1 cellular context compared by ENCODE assay signal in the genomic region with DNA sequence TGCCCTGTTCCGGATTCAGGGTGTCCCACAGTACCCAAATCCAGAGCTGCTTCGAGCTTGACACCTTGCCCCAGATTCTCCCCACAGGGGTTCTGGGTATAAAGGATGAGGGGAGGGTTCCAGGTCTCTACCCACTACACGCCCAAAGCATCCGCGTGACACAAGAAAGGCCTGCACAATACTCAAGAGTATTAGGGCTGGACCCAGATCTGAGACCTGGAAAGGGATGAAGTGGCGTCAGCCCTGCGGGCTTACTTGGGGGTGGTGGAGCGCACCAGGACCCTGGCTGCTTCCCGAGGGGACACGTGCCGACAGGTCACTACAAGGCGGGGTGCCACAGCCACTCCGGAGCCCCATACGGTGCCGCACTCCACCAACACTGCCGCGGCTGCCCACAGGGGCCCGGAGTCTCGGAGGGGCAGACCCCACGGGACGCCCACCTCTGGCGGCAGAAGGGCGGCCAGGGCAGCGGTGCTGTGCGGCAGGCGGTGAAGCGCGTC.
TF ChIP-seq lines count a peak whose summit lies in the region.

No MANE protein-coding gene starts in this region.

TF ChIP-seq in GM12878, 131 proteins besides CTCF, POLR2A, EP300 and RAD21 (continues in another document):
- TF ChIP-seq PAX5 (IDR thresholded peaks at IDR 0.05; ENCODE audit: borderline replicate concordance, low read depth, low read length) (0 out of 2 replicates have a peak, but pooled peaks have one; percentile 50), MYC (IDR thresholded peaks at IDR 0.05; ENCODE audit: insufficient read depth, insufficient read length, insufficient replicate concordance, low read length, severe bottlenecking) (no peak), MYB (IDR thresholded peaks at IDR 0.05; ENCODE audit: borderline replicate concordance, low read depth, low read length) (no peak), NR2F1 (conservative IDR thresholded peaks at IDR 0.05) (peak; percentile 46; the same call in 1 of the 2 replicates), MEF2B (IDR thresholded peaks at IDR 0.05; ENCODE audit: partially characterized antibody, poor library complexity, severe bottlenecking) (peak; percentile 23), KLF5 (IDR thresholded peaks at IDR 0.05; ENCODE audit: partially characterized antibody) (no peak), WRNIP1 (IDR thresholded peaks at IDR 0.05; ENCODE audit: borderline replicate concordance, low read depth, low read length) (no peak), SIN3A (IDR thresholded peaks at IDR 0.05; ENCODE audit: low read depth, low read length) (no peak), NFIC (IDR thresholded peaks at IDR 0.05; ENCODE audit: low read depth, low read length) (no peak), MTA2 (IDR thresholded peaks at IDR 0.05; ENCODE audit: low read depth) (no peak), TCF7 (IDR thresholded peaks at IDR 0.05; ENCODE audit: borderline replicate concordance) (no peak), NR2C1 (IDR thresholded peaks at IDR 0.05) (no peak), NFXL1 (IDR thresholded peaks at IDR 0.05; ENCODE audit: borderline replicate concordance) (no peak), SPI1 (IDR thresholded peaks at IDR 0.05; ENCODE audit: borderline replicate concordance, insufficient read depth, low read depth, low read length) (no peak), IRF4 (IDR thresholded peaks at IDR 0.05; ENCODE audit: low read depth, low read length) (no peak), ZNF622 (IDR thresholded peaks at IDR 0.05) (no peak), STAT1 (conservative IDR thresholded peaks at IDR 0.05) (no peak), BHLHE40 (IDR thresholded peaks at IDR 0.05; ENCODE audit: borderline replicate concordance in 1 of 2, low read depth in 2 of 2, low read length in 1 of 2) (peak; percentile 16 to 80; a peak in 2 of 4 replicates), RAD51 (IDR thresholded peaks at IDR 0.05) (no peak), NR2C2 (IDR thresholded peaks at IDR 0.05; ENCODE audit: borderline replicate concordance, control insufficient read depth, insufficient read length, low read depth) (no peak), NFYA (IDR thresholded peaks at IDR 0.05; ENCODE audit: borderline replicate concordance, low read depth, low read length) (no peak), RUNX3 (IDR thresholded peaks at IDR 0.05; ENCODE audit: low read length) (no peak), GABPA (IDR thresholded peaks at IDR 0.05; ENCODE audit: low read depth) (no peak), POLR2AphosphoS2 (IDR thresholded peaks at IDR 0.05; ENCODE audit: low read depth, low read length) (no peak)
- TF ChIP-seq, protein P1, sequence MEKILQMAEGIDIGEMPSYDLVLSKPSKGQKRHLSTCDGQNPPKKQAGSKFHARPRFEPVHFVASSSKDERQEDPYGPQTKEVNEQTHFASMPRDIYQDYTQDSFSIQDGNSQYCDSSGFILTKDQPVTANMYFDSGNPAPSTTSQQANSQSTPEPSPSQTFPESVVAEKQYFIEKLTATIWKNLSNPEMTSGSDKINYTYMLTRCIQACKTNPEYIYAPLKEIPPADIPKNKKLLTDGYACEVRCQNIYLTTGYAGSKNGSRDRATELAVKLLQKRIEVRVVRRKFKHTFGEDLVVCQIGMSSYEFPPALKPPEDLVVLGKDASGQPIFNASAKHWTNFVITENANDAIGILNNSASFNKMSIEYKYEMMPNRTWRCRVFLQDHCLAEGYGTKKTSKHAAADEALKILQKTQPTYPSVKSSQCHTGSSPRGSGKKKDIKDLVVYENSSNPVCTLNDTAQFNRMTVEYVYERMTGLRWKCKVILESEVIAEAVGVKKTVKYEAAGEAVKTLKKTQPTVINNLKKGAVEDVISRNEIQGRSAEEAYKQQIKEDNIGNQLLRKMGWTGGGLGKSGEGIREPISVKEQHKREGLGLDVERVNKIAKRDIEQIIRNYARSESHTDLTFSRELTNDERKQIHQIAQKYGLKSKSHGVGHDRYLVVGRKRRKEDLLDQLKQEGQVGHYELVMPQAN (conservative IDR thresholded peaks at IDR 0.05) = no peak
- TF ChIP-seq, protein P2, sequence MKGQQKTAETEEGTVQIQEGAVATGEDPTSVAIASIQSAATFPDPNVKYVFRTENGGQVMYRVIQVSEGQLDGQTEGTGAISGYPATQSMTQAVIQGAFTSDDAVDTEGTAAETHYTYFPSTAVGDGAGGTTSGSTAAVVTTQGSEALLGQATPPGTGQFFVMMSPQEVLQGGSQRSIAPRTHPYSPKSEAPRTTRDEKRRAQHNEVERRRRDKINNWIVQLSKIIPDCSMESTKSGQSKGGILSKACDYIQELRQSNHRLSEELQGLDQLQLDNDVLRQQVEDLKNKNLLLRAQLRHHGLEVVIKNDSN (IDR thresholded peaks at IDR 0.05; ENCODE audit: borderline replicate concordance, extremely low read length, insufficient read depth, low read depth, low read length) = no peak
- TF ChIP-seq, protein P3, sequence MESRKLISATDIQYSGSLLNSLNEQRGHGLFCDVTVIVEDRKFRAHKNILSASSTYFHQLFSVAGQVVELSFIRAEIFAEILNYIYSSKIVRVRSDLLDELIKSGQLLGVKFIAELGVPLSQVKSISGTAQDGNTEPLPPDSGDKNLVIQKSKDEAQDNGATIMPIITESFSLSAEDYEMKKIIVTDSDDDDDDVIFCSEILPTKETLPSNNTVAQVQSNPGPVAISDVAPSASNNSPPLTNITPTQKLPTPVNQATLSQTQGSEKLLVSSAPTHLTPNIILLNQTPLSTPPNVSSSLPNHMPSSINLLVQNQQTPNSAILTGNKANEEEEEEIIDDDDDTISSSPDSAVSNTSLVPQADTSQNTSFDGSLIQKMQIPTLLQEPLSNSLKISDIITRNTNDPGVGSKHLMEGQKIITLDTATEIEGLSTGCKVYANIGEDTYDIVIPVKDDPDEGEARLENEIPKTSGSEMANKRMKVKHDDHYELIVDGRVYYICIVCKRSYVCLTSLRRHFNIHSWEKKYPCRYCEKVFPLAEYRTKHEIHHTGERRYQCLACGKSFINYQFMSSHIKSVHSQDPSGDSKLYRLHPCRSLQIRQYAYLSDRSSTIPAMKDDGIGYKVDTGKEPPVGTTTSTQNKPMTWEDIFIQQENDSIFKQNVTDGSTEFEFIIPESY (IDR thresholded peaks at IDR 0.05) = no peak
- TF ChIP-seq, protein P4, sequence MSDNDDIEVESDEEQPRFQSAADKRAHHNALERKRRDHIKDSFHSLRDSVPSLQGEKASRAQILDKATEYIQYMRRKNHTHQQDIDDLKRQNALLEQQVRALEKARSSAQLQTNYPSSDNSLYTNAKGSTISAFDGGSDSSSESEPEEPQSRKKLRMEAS (IDR thresholded peaks at IDR 0.05; ENCODE audit: low read depth, low read length) = no peak
- TF ChIP-seq, protein P5, sequence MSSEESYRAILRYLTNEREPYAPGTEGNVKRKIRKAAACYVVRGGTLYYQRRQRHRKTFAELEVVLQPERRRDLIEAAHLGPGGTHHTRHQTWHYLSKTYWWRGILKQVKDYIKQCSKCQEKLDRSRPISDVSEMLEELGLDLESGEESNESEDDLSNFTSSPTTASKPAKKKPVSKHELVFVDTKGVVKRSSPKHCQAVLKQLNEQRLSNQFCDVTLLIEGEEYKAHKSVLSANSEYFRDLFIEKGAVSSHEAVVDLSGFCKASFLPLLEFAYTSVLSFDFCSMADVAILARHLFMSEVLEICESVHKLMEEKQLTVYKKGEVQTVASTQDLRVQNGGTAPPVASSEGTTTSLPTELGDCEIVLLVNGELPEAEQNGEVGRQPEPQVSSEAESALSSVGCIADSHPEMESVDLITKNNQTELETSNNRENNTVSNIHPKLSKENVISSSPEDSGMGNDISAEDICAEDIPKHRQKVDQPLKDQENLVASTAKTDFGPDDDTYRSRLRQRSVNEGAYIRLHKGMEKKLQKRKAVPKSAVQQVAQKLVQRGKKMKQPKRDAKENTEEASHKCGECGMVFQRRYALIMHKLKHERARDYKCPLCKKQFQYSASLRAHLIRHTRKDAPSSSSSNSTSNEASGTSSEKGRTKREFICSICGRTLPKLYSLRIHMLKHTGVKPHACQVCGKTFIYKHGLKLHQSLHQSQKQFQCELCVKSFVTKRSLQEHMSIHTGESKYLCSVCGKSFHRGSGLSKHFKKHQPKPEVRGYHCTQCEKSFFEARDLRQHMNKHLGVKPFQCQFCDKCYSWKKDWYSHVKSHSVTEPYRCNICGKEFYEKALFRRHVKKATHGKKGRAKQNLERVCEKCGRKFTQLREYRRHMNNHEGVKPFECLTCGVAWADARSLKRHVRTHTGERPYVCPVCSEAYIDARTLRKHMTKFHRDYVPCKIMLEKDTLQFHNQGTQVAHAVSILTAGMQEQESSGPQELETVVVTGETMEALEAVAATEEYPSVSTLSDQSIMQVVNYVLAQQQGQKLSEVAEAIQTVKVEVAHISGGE (CRISPR knock-in tag; IDR thresholded peaks at IDR 0.05) = no peak
- TF ChIP-seq, protein P6, sequence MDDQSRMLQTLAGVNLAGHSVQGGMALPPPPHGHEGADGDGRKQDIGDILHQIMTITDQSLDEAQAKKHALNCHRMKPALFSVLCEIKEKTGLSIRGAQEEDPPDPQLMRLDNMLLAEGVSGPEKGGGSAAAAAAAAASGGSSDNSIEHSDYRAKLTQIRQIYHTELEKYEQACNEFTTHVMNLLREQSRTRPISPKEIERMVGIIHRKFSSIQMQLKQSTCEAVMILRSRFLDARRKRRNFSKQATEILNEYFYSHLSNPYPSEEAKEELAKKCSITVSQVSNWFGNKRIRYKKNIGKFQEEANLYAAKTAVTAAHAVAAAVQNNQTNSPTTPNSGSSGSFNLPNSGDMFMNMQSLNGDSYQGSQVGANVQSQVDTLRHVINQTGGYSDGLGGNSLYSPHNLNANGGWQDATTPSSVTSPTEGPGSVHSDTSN (IDR thresholded peaks at IDR 0.05; ENCODE audit: insufficient replicate concordance, low read depth, low read length) = no peak
- TF ChIP-seq, protein P7, sequence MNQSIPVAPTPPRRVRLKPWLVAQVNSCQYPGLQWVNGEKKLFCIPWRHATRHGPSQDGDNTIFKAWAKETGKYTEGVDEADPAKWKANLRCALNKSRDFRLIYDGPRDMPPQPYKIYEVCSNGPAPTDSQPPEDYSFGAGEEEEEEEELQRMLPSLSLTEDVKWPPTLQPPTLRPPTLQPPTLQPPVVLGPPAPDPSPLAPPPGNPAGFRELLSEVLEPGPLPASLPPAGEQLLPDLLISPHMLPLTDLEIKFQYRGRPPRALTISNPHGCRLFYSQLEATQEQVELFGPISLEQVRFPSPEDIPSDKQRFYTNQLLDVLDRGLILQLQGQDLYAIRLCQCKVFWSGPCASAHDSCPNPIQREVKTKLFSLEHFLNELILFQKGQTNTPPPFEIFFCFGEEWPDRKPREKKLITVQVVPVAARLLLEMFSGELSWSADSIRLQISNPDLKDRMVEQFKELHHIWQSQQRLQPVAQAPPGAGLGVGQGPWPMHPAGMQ (IDR thresholded peaks at IDR 0.05; ENCODE audit: borderline replicate concordance) = no peak
- TF ChIP-seq, protein P8, sequence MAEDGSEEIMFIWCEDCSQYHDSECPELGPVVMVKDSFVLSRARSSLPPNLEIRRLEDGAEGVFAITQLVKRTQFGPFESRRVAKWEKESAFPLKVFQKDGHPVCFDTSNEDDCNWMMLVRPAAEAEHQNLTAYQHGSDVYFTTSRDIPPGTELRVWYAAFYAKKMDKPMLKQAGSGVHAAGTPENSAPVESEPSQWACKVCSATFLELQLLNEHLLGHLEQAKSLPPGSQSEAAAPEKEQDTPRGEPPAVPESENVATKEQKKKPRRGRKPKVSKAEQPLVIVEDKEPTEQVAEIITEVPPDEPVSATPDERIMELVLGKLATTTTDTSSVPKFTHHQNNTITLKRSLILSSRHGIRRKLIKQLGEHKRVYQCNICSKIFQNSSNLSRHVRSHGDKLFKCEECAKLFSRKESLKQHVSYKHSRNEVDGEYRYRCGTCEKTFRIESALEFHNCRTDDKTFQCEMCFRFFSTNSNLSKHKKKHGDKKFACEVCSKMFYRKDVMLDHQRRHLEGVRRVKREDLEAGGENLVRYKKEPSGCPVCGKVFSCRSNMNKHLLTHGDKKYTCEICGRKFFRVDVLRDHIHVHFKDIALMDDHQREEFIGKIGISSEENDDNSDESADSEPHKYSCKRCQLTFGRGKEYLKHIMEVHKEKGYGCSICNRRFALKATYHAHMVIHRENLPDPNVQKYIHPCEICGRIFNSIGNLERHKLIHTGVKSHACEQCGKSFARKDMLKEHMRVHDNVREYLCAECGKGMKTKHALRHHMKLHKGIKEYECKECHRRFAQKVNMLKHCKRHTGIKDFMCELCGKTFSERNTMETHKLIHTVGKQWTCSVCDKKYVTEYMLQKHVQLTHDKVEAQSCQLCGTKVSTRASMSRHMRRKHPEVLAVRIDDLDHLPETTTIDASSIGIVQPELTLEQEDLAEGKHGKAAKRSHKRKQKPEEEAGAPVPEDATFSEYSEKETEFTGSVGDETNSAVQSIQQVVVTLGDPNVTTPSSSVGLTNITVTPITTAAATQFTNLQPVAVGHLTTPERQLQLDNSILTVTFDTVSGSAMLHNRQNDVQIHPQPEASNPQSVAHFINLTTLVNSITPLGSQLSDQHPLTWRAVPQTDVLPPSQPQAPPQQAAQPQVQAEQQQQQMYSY (CRISPR knock-in tag; IDR thresholded peaks at IDR 0.05) = no peak
- TF ChIP-seq, protein P9, sequence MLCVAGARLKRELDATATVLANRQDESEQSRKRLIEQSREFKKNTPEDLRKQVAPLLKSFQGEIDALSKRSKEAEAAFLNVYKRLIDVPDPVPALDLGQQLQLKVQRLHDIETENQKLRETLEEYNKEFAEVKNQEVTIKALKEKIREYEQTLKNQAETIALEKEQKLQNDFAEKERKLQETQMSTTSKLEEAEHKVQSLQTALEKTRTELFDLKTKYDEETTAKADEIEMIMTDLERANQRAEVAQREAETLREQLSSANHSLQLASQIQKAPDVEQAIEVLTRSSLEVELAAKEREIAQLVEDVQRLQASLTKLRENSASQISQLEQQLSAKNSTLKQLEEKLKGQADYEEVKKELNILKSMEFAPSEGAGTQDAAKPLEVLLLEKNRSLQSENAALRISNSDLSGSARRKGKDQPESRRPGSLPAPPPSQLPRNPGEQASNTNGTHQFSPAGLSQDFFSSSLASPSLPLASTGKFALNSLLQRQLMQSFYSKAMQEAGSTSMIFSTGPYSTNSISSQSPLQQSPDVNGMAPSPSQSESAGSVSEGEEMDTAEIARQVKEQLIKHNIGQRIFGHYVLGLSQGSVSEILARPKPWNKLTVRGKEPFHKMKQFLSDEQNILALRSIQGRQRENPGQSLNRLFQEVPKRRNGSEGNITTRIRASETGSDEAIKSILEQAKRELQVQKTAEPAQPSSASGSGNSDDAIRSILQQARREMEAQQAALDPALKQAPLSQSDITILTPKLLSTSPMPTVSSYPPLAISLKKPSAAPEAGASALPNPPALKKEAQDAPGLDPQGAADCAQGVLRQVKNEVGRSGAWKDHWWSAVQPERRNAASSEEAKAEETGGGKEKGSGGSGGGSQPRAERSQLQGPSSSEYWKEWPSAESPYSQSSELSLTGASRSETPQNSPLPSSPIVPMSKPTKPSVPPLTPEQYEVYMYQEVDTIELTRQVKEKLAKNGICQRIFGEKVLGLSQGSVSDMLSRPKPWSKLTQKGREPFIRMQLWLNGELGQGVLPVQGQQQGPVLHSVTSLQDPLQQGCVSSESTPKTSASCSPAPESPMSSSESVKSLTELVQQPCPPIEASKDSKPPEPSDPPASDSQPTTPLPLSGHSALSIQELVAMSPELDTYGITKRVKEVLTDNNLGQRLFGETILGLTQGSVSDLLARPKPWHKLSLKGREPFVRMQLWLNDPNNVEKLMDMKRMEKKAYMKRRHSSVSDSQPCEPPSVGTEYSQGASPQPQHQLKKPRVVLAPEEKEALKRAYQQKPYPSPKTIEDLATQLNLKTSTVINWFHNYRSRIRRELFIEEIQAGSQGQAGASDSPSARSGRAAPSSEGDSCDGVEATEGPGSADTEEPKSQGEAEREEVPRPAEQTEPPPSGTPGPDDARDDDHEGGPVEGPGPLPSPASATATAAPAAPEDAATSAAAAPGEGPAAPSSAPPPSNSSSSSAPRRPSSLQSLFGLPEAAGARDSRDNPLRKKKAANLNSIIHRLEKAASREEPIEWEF (IDR thresholded peaks at IDR 0.05; ENCODE audit: insufficient replicate concordance, low read depth, low read length) = no peak
